Comparison of ENCODE assay signal across 12 cellular contexts in genomic region chr22:26553056-26553752, GRCh38. TPM values are rescaled to one million over a fixed set of nuclear protein-coding genes. Genes with fewer than 3 reads are reported as not detected.
DNase-seq lines count a peak whose midpoint lies in the region; ATAC-seq and TF ChIP-seq lines count a peak whose summit lies in the region.
"Had no signal": no experiment of that assay in that cellular context is flagged by ENCODE, and none has a peak within 500 bp of the region (broad histone marks: within the 10 kb centered on the region; RNA-seq: fewer than 3 reads in every experiment).

No MANE protein-coding gene starts in this region.

- peak overlapping the region; percentile 5 for H3K27ac Mint-ChIP-seq in stimulated activated effector memory CD8-positive, alpha-beta T cell treated with anti-CD3 and anti-CD28 coated beads, Interleukin-12 subunit alpha, Interleukin-12 subunit beta, amount 100 ng/mL, for 72 hours
- H3K27ac Mint-ChIP-seq in activated CD8-positive, alpha-beta memory T cell treated with anti-CD3 and anti-CD28 coated beads, Interleukin-2, amount 10 ng/mL, durations not matched to agents 7 days and 5 days: no peak overlapping the region

- ATAC-seq in stimulated activated effector memory CD8-positive, alpha-beta T cell treated with anti-CD3 and anti-CD28 coated beads, Interleukin-12 subunit alpha, Interleukin-12 subunit beta, amount 100 ng/mL, for 72 hours: no peak
- no peak for ATAC-seq in activated CD8-positive, alpha-beta memory T cell treated with anti-CD3 and anti-CD28 coated beads, Interleukin-2, amount 10 ng/mL, durations not matched to agents 7 days and 5 days
- ATAC-seq in HG03196 (IDR thresholded peaks at IDR 0.05; ENCODE audit: unreplicated experiment): no peak
- ATAC-seq: activated T-cell treated with anti-CD3 and anti-CD28 coated beads, Interleukin-2, amount 50 U/mL, for 4 hours had no signal

- peaks cover 30% of the 10 kb centered on the region for H3K36me3 Mint-ChIP-seq in stimulated activated effector memory CD8-positive, alpha-beta T cell treated with anti-CD3 and anti-CD28 coated beads, Interleukin-12 subunit alpha, Interleukin-12 subunit beta, amount 100 ng/mL, for 72 hours
- peaks cover 12% of the 10 kb centered on the region for H3K36me3 Mint-ChIP-seq in activated CD8-positive, alpha-beta memory T cell treated with anti-CD3 and anti-CD28 coated beads, Interleukin-2, amount 10 ng/mL, durations not matched to agents 7 days and 5 days

- TF ChIP-seq CTCF in GM13976 (IDR thresholded peaks at IDR 0.05; ENCODE audit: borderline replicate concordance, control extremely low read depth, extremely low read depth, insufficient read depth, missing control alignments): no peak

- DNase-seq in NCI-H510A treated with DMSO at 0.1 percent for 48 hours (lab: John Stamatoyannopoulos, UW) (peak; percentile 8), NCI-H510A (lab: John Stamatoyannopoulos, UW) (no peak), RKO (ENCODE audit: low spot score) (peak; percentile 79), fibroblast of peridontal ligament (ENCODE audit: extremely low read depth) (peak; percentile 86), GM13976 (ENCODE audit: low spot score) (no peak)
- no peak for DNase-seq in stimulated activated effector memory CD8-positive, alpha-beta T cell treated with anti-CD3 and anti-CD28 coated beads, Interleukin-12 subunit alpha, Interleukin-12 subunit beta, amount 100 ng/mL, for 72 hours (ENCODE audit: low spot score in 2 of 2)
- no peak for DNase-seq in activated CD8-positive, alpha-beta memory T cell treated with anti-CD3 and anti-CD28 coated beads, Interleukin-2, amount 10 ng/mL, durations not matched to agents 7 days and 5 days
- DNase-seq: activated T-cell treated with anti-CD3 and anti-CD28 coated beads, Interleukin-2, amount 50 U/mL, for 4 hours; Calu3; stimulated activated CD4-positive, alpha-beta T cell treated with anti-CD3 and anti-CD28 coated beads, Interleukin-12 subunit alpha, Interleukin-12 subunit beta, amount 100 ng/mL, for 4 hours; uterus had no signal

- no peaks in the 10 kb centered on the region for H3K9me3 Mint-ChIP-seq in stimulated activated effector memory CD8-positive, alpha-beta T cell treated with anti-CD3 and anti-CD28 coated beads, Interleukin-12 subunit alpha, Interleukin-12 subunit beta, amount 100 ng/mL, for 72 hours
- no peaks in the 10 kb centered on the region for H3K9me3 Mint-ChIP-seq in activated CD8-positive, alpha-beta memory T cell treated with anti-CD3 and anti-CD28 coated beads, Interleukin-2, amount 10 ng/mL, durations not matched to agents 7 days and 5 days (ENCODE audit: low read depth)
- H3K9me3 Mint-ChIP-seq: activated T-cell treated with anti-CD3 and anti-CD28 coated beads, Interleukin-2, amount 50 U/mL, for 4 hours had no signal

- in situ Hi-C loops in GM13976 (cut with MboI; ENCODE audit: low sequenced_read_pairs, unreplicated experiment): no loop called here

- no peak overlapping the region for H3K4me3 Mint-ChIP-seq in stimulated activated effector memory CD8-positive, alpha-beta T cell treated with anti-CD3 and anti-CD28 coated beads, Interleukin-12 subunit alpha, Interleukin-12 subunit beta, amount 100 ng/mL, for 72 hours
- no peak overlapping the region for H3K4me3 Mint-ChIP-seq in activated CD8-positive, alpha-beta memory T cell treated with anti-CD3 and anti-CD28 coated beads, Interleukin-2, amount 10 ng/mL, durations not matched to agents 7 days and 5 days
- H3K4me3 Mint-ChIP-seq: activated T-cell treated with anti-CD3 and anti-CD28 coated beads, Interleukin-2, amount 50 U/mL, for 4 hours had no signal

- CTCF ChIA-PET in activated CD8-positive, alpha-beta memory T cell treated with anti-CD3 and anti-CD28 coated beads, Interleukin-2, amount 10 ng/mL, durations not matched to agents 7 days and 5 days (lab: Charles Lee): interaction anchor here (0.6 to 1.0 kb wide), 3 partner anchors 21 to 26 kb away, joined by 3 to 4 read pairs (median 3); no protein-coding TSS in a partner anchor

- peaks cover 39% of the 10 kb centered on the region for H3K4me1 Mint-ChIP-seq in stimulated activated effector memory CD8-positive, alpha-beta T cell treated with anti-CD3 and anti-CD28 coated beads, Interleukin-12 subunit alpha, Interleukin-12 subunit beta, amount 100 ng/mL, for 72 hours
- H3K4me1 Mint-ChIP-seq in activated CD8-positive, alpha-beta memory T cell treated with anti-CD3 and anti-CD28 coated beads, Interleukin-2, amount 10 ng/mL, durations not matched to agents 7 days and 5 days: peaks cover 16% of the 10 kb centered on the region

- no peaks in the 10 kb centered on the region for H3K27me3 Mint-ChIP-seq in activated CD8-positive, alpha-beta memory T cell treated with anti-CD3 and anti-CD28 coated beads, Interleukin-2, amount 10 ng/mL, durations not matched to agents 7 days and 5 days

RNA-seq across cellular contexts. Expression of gene TPST2, which starts 36.7 kb away (rescaled TPM):
- 10 to 100 TPM; 61.6 to 81.6 TPM for total RNA-seq in activated CD8-positive, alpha-beta memory T cell treated with anti-CD3 and anti-CD28 coated beads, Interleukin-2, amount 10 ng/mL, durations not matched to agents 7 days and 5 days

RNA-seq across cellular contexts. Expression of gene TFIP11, which starts 40.9 kb away (rescaled TPM):
- 10 to 100 TPM; 58.0 to 64.8 TPM for total RNA-seq in activated CD8-positive, alpha-beta memory T cell treated with anti-CD3 and anti-CD28 coated beads, Interleukin-2, amount 10 ng/mL, durations not matched to agents 7 days and 5 days

Comparison
In these comparisons a context has a peak if more than half of its experiments do, and no peak if none do; other contexts are left out.
1. DNase-seq: peak in NCI-H510A treated with DMSO at 0.1 percent for 48 hours (single experiment), RKO (single experiment) and fibroblast of peridontal ligament (single experiment); none in NCI-H510A (single experiment), stimulated activated effector memory CD8-positive, alpha-beta T cell treated with anti-CD3 and anti-CD28 coated beads, Interleukin-12 subunit alpha, Interleukin-12 subunit beta, amount 100 ng/mL, for 72 hours (0 of 2), GM13976 (single experiment) and activated CD8-positive, alpha-beta memory T cell treated with anti-CD3 and anti-CD28 coated beads, Interleukin-2, amount 10 ng/mL, durations not matched to agents 7 days and 5 days (single experiment).